Comparison of ENCODE assay signal across 8 cellular contexts in the genomic region with DNA sequence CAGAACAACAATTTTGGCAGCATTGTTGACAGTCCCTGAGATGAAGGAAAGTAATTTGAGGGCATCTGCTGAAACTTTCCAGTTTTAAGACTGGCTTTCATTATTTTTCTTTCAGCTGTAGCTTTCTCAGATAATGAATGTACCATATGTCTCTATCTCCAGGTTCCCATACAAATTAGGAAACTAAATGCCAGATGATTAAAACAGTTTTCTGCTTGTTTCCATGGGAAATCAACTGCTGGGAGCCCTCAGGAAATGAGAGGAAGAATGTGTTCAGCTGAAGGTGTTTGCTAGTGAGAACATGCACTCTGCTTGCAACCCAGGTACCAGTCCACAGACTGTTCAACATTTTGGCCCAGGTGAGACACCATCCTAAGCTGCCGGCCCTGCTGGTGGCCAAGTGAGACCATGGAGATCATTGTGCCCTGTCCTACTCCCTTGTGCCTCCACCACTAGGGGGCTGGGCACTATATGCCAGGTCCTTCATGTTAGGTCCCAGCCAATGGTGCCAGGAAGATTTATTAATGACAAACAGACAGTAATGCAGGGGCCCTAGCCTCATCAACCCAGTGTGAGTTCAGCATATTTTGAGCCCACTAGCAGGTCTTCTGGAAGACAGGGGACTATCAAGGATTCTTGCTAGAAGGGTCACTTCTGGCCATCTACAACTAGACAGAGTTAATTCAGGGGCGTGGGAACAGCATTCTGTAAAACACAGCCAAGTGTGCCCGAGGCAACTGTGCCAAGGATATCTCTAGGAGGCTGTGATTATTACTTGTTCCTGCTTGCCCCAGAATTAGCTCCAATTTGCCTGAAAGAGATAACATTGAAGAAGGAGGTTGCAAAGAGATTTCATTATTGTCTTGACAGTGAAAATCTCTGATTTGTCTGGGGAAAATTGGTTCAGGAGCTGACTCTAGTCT. TPM values are rescaled to one million over a fixed set of nuclear protein-coding genes. Genes with fewer than 3 reads are reported as not detected.
DNase-seq lines count a peak whose midpoint lies in the region; ATAC-seq and TF ChIP-seq lines count a peak whose summit lies in the region.

No MANE protein-coding gene starts in this region.

- peak in 4 of 5 experiments; percentile 11 to 37 (median 18) for TF ChIP-seq CTCF in gastrocnemius medialis (IDR thresholded peaks at IDR 0.05 in 4 of 5, conservative IDR thresholded peaks at IDR 0.05 in 1 of 5)
- TF ChIP-seq CTCF in ovary (IDR thresholded peaks at IDR 0.05): no peak

- H3K4me1 ChIP-seq in gastrocnemius medialis (peaks cover 0 to 4% of the 10 kb centered on the region in 2 donors), ovary (ENCODE audit: insufficient read depth) (peaks cover 6% of the 10 kb centered on the region)

- no peak for TF ChIP-seq EP300 in ovary (IDR thresholded peaks at IDR 0.05)

- H3K4me3 ChIP-seq in gastrocnemius medialis: no peak overlapping the region
- no peak overlapping the region for H3K4me3 ChIP-seq in ovary

- in situ Hi-C loops in gastrocnemius medialis (cut with MboI; ENCODE audit: low sequenced_read_pairs in 4 of 4): no loop called here

- WGBS in ovary, 3 donors: 56 to 75% (median 69%) methylated on average over 3 of the region's 3 CpGs

- H3K27me3 ChIP-seq in gastrocnemius medialis: no peaks in the 10 kb centered on the region
- no peaks in the 10 kb centered on the region for H3K27me3 ChIP-seq in ovary

- H3K36me3 ChIP-seq in gastrocnemius medialis: no peaks in the 10 kb centered on the region
- H3K36me3 ChIP-seq in ovary: no peaks in the 10 kb centered on the region

- no peaks in the 10 kb centered on the region for H3K9me3 ChIP-seq in gastrocnemius medialis
- no peaks in the 10 kb centered on the region for H3K9me3 ChIP-seq in ovary

- intact Hi-C loops in gastrocnemius medialis (cut with DNase I; ENCODE audit: low total_unique reads): no loop called here
- intact Hi-C loops in ovary (cut with DNase I): no loop called here

- DNase-seq in NCI-H1105 (lab: John Stamatoyannopoulos, UW) (peak; percentile 2), NCI-H1105 treated with DMSO at 0.1 percent for 48 hours (lab: John Stamatoyannopoulos, UW) (no peak), NCI-H69 (lab: John Stamatoyannopoulos, UW) (peak; percentile 56), epithelial cell of prostate (ENCODE audit: low read depth, low spot score) (no peak), gastrocnemius medialis (no peak), mesenteric fat pad (ENCODE audit: low spot score) (no peak), ovary (no peak)
- no peak for DNase-seq in activated T-cell treated with anti-CD3 and anti-CD28 coated beads, Interleukin-2, amount 50 U/mL, for 48 hours

- no peak for ATAC-seq in gastrocnemius medialis

- H3K27ac ChIP-seq in epithelial cell of prostate: peak overlapping the region; percentile 9
- peak overlapping the region; percentile 12 to 64 (median 38) for H3K27ac ChIP-seq in gastrocnemius medialis
- no peak overlapping the region for H3K27ac ChIP-seq in ovary

- TF ChIP-seq POLR2A in gastrocnemius medialis (IDR thresholded peaks at IDR 0.05) (no peak), ovary (IDR thresholded peaks at IDR 0.05) (no peak)

RNA-seq across cellular contexts. Expression of gene LRRC8C, which starts 17.0 kb away (rescaled TPM):
- total RNA-seq in gastrocnemius medialis (1 to 10 TPM; 2.9 to 5.8 (median 4.1) TPM), mesenteric fat pad (22.9 TPM), ovary (1 to 10 TPM; 5.7 to 9.2 (median 7.2) TPM)
- polyA plus RNA-seq in ovary: 10 to 100 TPM in 1 of 2 donors, 1 to 10 TPM in 1; 5.6 to 11.1 TPM

Comparison
In these comparisons a context has a peak if more than half of its experiments do, and no peak if none do; other contexts are left out.
1. DNase-seq: peak in NCI-H1105 (single experiment) and NCI-H69 (single experiment); none in NCI-H1105 treated with DMSO at 0.1 percent for 48 hours (single experiment), epithelial cell of prostate (single experiment), gastrocnemius medialis (0 of 2), mesenteric fat pad (single experiment), ovary (0 of 5) and activated T-cell treated with anti-CD3 and anti-CD28 coated beads, Interleukin-2, amount 50 U/mL, for 48 hours (0 of 2).
2. H3K27ac ChIP-seq: peak in epithelial cell of prostate (single experiment) and gastrocnemius medialis (4 of 4); none in ovary (0 of 2).
3. CTCF ChIP-seq: peak in gastrocnemius medialis (4 of 5); none in ovary (0 of 3).